ENCODE assay signal across 12 cellular contexts in genomic region chr1:234231061-234231892, GRCh38.
A peak's percentile ranks its signal among the peaks of the same experiment; 100 is the strongest.
DNase-seq lines count a peak whose midpoint lies in the region; ATAC-seq, FAIRE-seq and TF ChIP-seq lines count a peak whose summit lies in the region.
"Had no signal": no experiment of that assay in that cellular context is flagged by ENCODE, and none has a peak within 500 bp of the region (broad histone marks: within the 10 kb centered on the region; RNA-seq: fewer than 3 reads in every experiment).

No MANE protein-coding gene starts in this region.

- intact Hi-C loops in GM12878 (cut with micrococcal nuclease; ENCODE audit: unreplicated experiment): no loop called here

- in situ Hi-C loops in GM12878 (cut with MboI): no loop called here

- ATAC-seq in HG03521 (IDR thresholded peaks at IDR 0.05; ENCODE audit: unreplicated experiment) (peak; percentile 44), GM12878 (0 out of 3 replicates have a peak, but pooled peaks have one; percentile 23), GM21360 (IDR thresholded peaks at IDR 0.05; ENCODE audit: unreplicated experiment) (no peak)
- ATAC-seq: left lobe of liver had no signal

- no peaks in the 10 kb centered on the region for H3K9me3 Mint-ChIP-seq in activated CD4-positive, alpha-beta T cell treated with anti-CD3 and anti-CD28 coated beads, Interleukin-2, amount 10 ng/mL, durations not matched to agents 7 days and 5 days
- H3K9me3 Mint-ChIP-seq in progenitor cell of endocrine pancreas (ENCODE audit: low read depth): no peaks in the 10 kb centered on the region

- TF ChIP-seq CTCF in GM12878 (IDR thresholded peaks at IDR 0.05 in 2 of 3, conservative IDR thresholded peaks at IDR 0.05 in 1 of 3; ENCODE audit: control insufficient read depth in 2 of 3, extremely low read depth in 1 of 3, insufficient read depth in 1 of 3, low read depth in 3 of 3, low read length in 3 of 3): peak in 2 of 3 experiments; percentile 14 to 27; a peak in 1 of 6 replicates
- peak; percentile 35 for TF ChIP-seq CTCF in progenitor cell of endocrine pancreas (IDR thresholded peaks at IDR 0.05; ENCODE audit: unreplicated experiment)

- peak overlapping the region; percentile 36; the same call in 1 of the 2 replicates for H3K4me2 ChIP-seq in GM12878 (ENCODE audit: control insufficient read depth, insufficient read depth)

- no peaks in the 10 kb centered on the region for H3K79me2 ChIP-seq in GM12878 (ENCODE audit: control insufficient read depth, insufficient read depth, low read length)

- H3K36me3 ChIP-seq in GM12878 (ENCODE audit: control insufficient read depth in 2 of 2, insufficient read depth in 2 of 2, low read length in 1 of 2): no peaks in the 10 kb centered on the region; a peak in 1 of 4 replicates

- POLR2A ChIA-PET in activated CD4-positive, alpha-beta T cell treated with anti-CD3 and anti-CD28 coated beads, Interleukin-2, amount 10 ng/mL, durations not matched to agents 7 days and 5 days (lab: Charles Lee): no interaction called here
- POLR2A ChIA-PET in GM12878 (lab: Charles Lee): no interaction called here

- no peak for FAIRE-seq in GM12878 (lab: Jason Lieb, UNC)

- H3K9me3 ChIP-seq in GM12878 (replicated peaks; ENCODE audit: control insufficient read depth, insufficient read depth, low read length): no peaks in the 10 kb centered on the region

- TF ChIP-seq POLR2A in GM12878 (IDR thresholded peaks at IDR 0.05; ENCODE audit: low read depth, low read length): no peak

- no peak for TF ChIP-seq RAD21 in GM12878 (IDR thresholded peaks at IDR 0.05; ENCODE audit: insufficient read depth, low read depth, low read length)

- DNase-seq in activated CD4-positive, alpha-beta T cell treated with anti-CD3 and anti-CD28 coated beads, Interleukin-2, amount 10 ng/mL, durations not matched to agents 7 days and 5 days: no peak
- no peak for DNase-seq in activated CD4-positive, alpha-beta T cell treated with anti-CD3 and anti-CD28 coated beads for 1 hour
- no peak for DNase-seq in GM12878 (ENCODE audit: low read depth, low spot score)
- no peak for DNase-seq in progenitor cell of endocrine pancreas (ENCODE audit: low spot score, unreplicated experiment)
- no peak for DNase-seq in GM19238 (ENCODE audit: insufficient read length, low spot score)
- DNase-seq in putamen (ENCODE audit: low spot score): no peak
- DNase-seq: erythroblast, GOT3, T1000 had no signal

- H3K27me3 ChIP-seq in GM12878 (replicated peaks in 1 of 2; ENCODE audit: control insufficient read depth in 2 of 2, insufficient read depth in 2 of 2, low read length in 1 of 2): no peaks in the 10 kb centered on the region

- peak overlapping the region; percentile 14 for H3K4me3 Mint-ChIP-seq in activated CD4-positive, alpha-beta T cell treated with anti-CD3 and anti-CD28 coated beads, Interleukin-2, amount 10 ng/mL, durations not matched to agents 7 days and 5 days
- no peak overlapping the region for H3K4me3 Mint-ChIP-seq in progenitor cell of endocrine pancreas (ENCODE audit: low read depth)

- no peaks in the 10 kb centered on the region for H4K20me1 ChIP-seq in GM12878 (ENCODE audit: control insufficient read depth, insufficient read depth)

- peak overlapping the region; percentile 44; the same call in 1 of the 2 replicates for H2AFZ ChIP-seq in GM12878 (ENCODE audit: control insufficient read depth, low read depth, low read length)

- 66% methylated on average over 50 of the region's 55 CpGs for WGBS in GM12878 (ENCODE audit: insufficient coverage, insufficient replicate concordance, low lambda C conversion rate, missing lambda C conversion rate)

- CTCF ChIA-PET in activated CD4-positive, alpha-beta T cell treated with anti-CD3 and anti-CD28 coated beads, Interleukin-2, amount 10 ng/mL, durations not matched to agents 7 days and 5 days (lab: Charles Lee): interaction anchor here (0.7 to 1.9 kb wide), 8 partner anchors 9 to 77 kb away, joined by 3 to 5 read pairs (median 4); no protein-coding TSS in a partner anchor
- CTCF ChIA-PET in GM12878 (lab: Yijun Ruan, JAX): interaction anchor here (1.5 to 2.4 kb wide), 4 partner anchors 8 to 83 kb away, joined by 3 to 14 read pairs (median 4); no protein-coding TSS in a partner anchor

- H3K27ac Mint-ChIP-seq in activated CD4-positive, alpha-beta T cell treated with anti-CD3 and anti-CD28 coated beads, Interleukin-2, amount 10 ng/mL, durations not matched to agents 7 days and 5 days: peak overlapping the region; percentile 76
- H3K27ac Mint-ChIP-seq in progenitor cell of endocrine pancreas: no peak overlapping the region

- H3K4me1 ChIP-seq in GM12878 (ENCODE audit: control insufficient read depth, insufficient read depth, low read length): peaks cover 7% of the 10 kb centered on the region

- RAD21 ChIA-PET in GM12878 (lab: Charles Lee; ENCODE audit: unreplicated experiment): interaction anchor here (1.8 kb wide), 1 partner anchor 78 kb away, joined by 6 read pairs; no protein-coding TSS in a partner anchor

- peaks cover 21% of the 10 kb centered on the region for H3K4me1 Mint-ChIP-seq in activated CD4-positive, alpha-beta T cell treated with anti-CD3 and anti-CD28 coated beads, Interleukin-2, amount 10 ng/mL, durations not matched to agents 7 days and 5 days
- H3K4me1 Mint-ChIP-seq in progenitor cell of endocrine pancreas (ENCODE audit: low read depth): peaks cover 14% of the 10 kb centered on the region

- SMC1A ChIA-PET in GM12878 (lab: Charles Lee; ENCODE audit: uncharacterized antibody, unreplicated experiment): interaction anchor here (0.8 to 1.9 kb wide), 5 partner anchors 9 to 14 kb away, joined by 3 to 5 read pairs (median 5); no protein-coding TSS in a partner anchor

- H3K36me3 Mint-ChIP-seq in activated CD4-positive, alpha-beta T cell treated with anti-CD3 and anti-CD28 coated beads, Interleukin-2, amount 10 ng/mL, durations not matched to agents 7 days and 5 days (ENCODE audit: low read depth): peaks cover 4% of the 10 kb centered on the region
- H3K36me3 Mint-ChIP-seq in progenitor cell of endocrine pancreas (ENCODE audit: insufficient read depth): no peaks in the 10 kb centered on the region

- H3K4me3 ChIP-seq in GM12878: no peak overlapping the region

- TF ChIP-seq EP300 in GM12878 (IDR thresholded peaks at IDR 0.05; ENCODE audit: borderline replicate concordance in 1 of 2, control insufficient read depth in 1 of 2, low read depth in 2 of 2, low read length in 2 of 2): no peak

- BruUV-seq in GM12878 (replicated peaks; lab: Mats Ljungman, UMichigan): no TSS peak

- no peak overlapping the region; the same call in 1 of the 2 replicates for H3K27ac ChIP-seq in GM12878 (ENCODE audit: control insufficient read depth, insufficient read depth)

- no peak overlapping the region for H3K9ac ChIP-seq in GM12878 (ENCODE audit: control insufficient read depth, insufficient read depth, low read length)

- peaks cover 12% of the 10 kb centered on the region for H3K27me3 Mint-ChIP-seq in activated CD4-positive, alpha-beta T cell treated with anti-CD3 and anti-CD28 coated beads, Interleukin-2, amount 10 ng/mL, durations not matched to agents 7 days and 5 days
- peaks cover 33% of the 10 kb centered on the region for H3K27me3 Mint-ChIP-seq in progenitor cell of endocrine pancreas

TF ChIP-seq in GM12878, 131 proteins besides CTCF, POLR2A, EP300 and RAD21 (continues in another document):
- TF ChIP-seq SRF (IDR thresholded peaks at IDR 0.05; ENCODE audit: low read depth in 2 of 2, low read length in 2 of 2): no peak
- no peak for TF ChIP-seq CEBPB (IDR thresholded peaks at IDR 0.05; ENCODE audit: borderline replicate concordance in 1 of 2, low read depth in 2 of 2, low read length in 2 of 2)
- TF ChIP-seq ZBTB4 (CRISPR knock-in tag; IDR thresholded peaks at IDR 0.05): no peak
- no peak for TF ChIP-seq CBX3 (IDR thresholded peaks at IDR 0.05; ENCODE audit: borderline replicate concordance, low read depth)
- TF ChIP-seq YY1 (IDR thresholded peaks at IDR 0.05; ENCODE audit: low read depth, low read length): no peak
- TF ChIP-seq E2F4 (IDR thresholded peaks at IDR 0.05; ENCODE audit: low read depth, low read length): no peak
- TF ChIP-seq BACH1 (IDR thresholded peaks at IDR 0.05; ENCODE audit: borderline replicate concordance): no peak
- TF ChIP-seq NRF1 (conservative IDR thresholded peaks at IDR 0.05; ENCODE audit: low read depth, low read length): no peak
- TF ChIP-seq RFX5 (IDR thresholded peaks at IDR 0.05; ENCODE audit: low read depth, low read length): no peak
